8 cellular contexts compared by ENCODE assay signal in the genomic region with DNA sequence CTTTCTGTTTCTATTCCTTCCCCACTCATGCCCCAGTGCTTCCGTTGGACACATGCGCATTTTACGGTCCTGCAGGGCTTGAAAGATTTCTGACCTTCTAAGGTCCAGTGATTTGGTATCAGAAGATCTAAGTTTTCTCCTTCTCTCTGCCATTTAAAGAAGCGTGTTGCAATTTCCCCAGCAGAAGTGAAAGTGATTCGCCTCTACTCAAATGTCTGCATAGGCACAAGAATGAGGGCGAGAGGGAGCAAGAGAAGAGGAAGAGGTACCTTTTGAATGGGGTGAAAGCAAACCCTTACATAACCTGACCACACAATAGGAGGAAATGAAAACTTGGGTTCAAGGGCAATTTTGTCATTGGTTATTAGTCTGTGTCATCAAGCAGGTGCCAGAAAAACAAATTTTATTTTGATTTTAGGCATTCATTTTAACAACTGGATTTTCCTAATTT. TPM values are rescaled to one million over a fixed set of nuclear protein-coding genes. Genes with fewer than 3 reads are reported as not detected.
DNase-seq lines count a peak whose midpoint lies in the region; ATAC-seq and TF ChIP-seq lines count a peak whose summit lies in the region.

No MANE protein-coding gene starts in this region.

- H3K27me3 Mint-ChIP-seq in CD14-positive monocyte (ENCODE audit: low read depth in 3 of 3) = peaks cover 0 to 2% (median 2%) of the 10 kb centered on the region in 3 donors
- H3K27me3 Mint-ChIP-seq in activated B cell treated with CpG ODN at 0.5 μM for 24 hours = no peaks in the 10 kb centered on the region

- H3K14ac ChIP-seq in neuronal stem cell (ENCODE audit: low read length) = no peak overlapping the region

- no peak overlapping the region for H2AFZ ChIP-seq in neuronal stem cell (ENCODE audit: low read length)

- H3K9ac ChIP-seq in neuronal stem cell (ENCODE audit: low read depth, low read length, poor library complexity) = no peak overlapping the region

- no peak overlapping the region for H3K4ac ChIP-seq in neuronal stem cell (ENCODE audit: low read length)

- no peak overlapping the region for H3K18ac ChIP-seq in neuronal stem cell (ENCODE audit: low read length)

- no peaks in the 10 kb centered on the region for H3K79me1 ChIP-seq in neuronal stem cell (ENCODE audit: low read depth, low read length)

- no peak overlapping the region for H3K27ac ChIP-seq in thoracic aorta
- H3K27ac ChIP-seq in neuronal stem cell (replicated peaks; ENCODE audit: low read length) = no peak overlapping the region

- H3K9me3 ChIP-seq in thoracic aorta (no peaks in the 10 kb centered on the region), neuronal stem cell (replicated peaks in 1 of 2; ENCODE audit: control insufficient read depth in 2 of 2, insufficient read depth in 1 of 2, low read depth in 1 of 2, low read length in 2 of 2) (no peaks in the 10 kb centered on the region)

- H3K23ac ChIP-seq in neuronal stem cell (ENCODE audit: low read depth, low read length, poor library complexity) = no peak overlapping the region

- H3K9me3 Mint-ChIP-seq in CD14-positive monocyte (peaks cover 0 to 4% (median 0%) of the 10 kb centered on the region in 7 donors), activated B cell treated with CpG ODN at 0.5 μM for 24 hours (no peaks in the 10 kb centered on the region)

- H2BK5ac ChIP-seq in neuronal stem cell (ENCODE audit: low read length) = no peak overlapping the region

- DNase-seq in CD14-positive monocyte (ENCODE audit: low spot score) (peak; percentile 83), GM19240 (ENCODE audit: insufficient read length, low spot score) (peak; percentile 65), activated B cell treated with CpG ODN at 0.5 μM for 24 hours (peak; percentile 31), inferior parietal cortex (ENCODE audit: extremely low spot score) (peak; percentile 57), thoracic aorta (ENCODE audit: low spot score) (no peak), neuronal stem cell (ENCODE audit: low spot score) (no peak), retina (no peak)

- no peak overlapping the region for H4K91ac ChIP-seq in neuronal stem cell (ENCODE audit: low read depth, low read length, poor library complexity)

- H3K4me2 ChIP-seq in neuronal stem cell (ENCODE audit: insufficient read depth, low read length, poor library complexity, severe bottlenecking) = no peak overlapping the region

- POLR2A ChIA-PET in activated B cell treated with CpG ODN at 0.5 μM for 24 hours (lab: Charles Lee) = interaction anchor here (0.7 to 9.0 kb wide), 13 partner anchors 9 to 434 kb away, joined by 3 to 218 read pairs (median 4); partner anchors contain the start of gene NR3C1

- WGBS in neuronal stem cell (ENCODE audit: extremely low coverage in 2 of 2, insufficient read length in 2 of 2, insufficient replicate concordance in 1 of 2), 2 donors = no CpG with 5 or more reads among the region's 6 CpGs

- H3K36me3 ChIP-seq in thoracic aorta (no peaks in the 10 kb centered on the region), neuronal stem cell (replicated peaks in 1 of 2; ENCODE audit: control insufficient read depth in 2 of 2, insufficient read depth in 2 of 2, low read length in 2 of 2) (no peaks in the 10 kb centered on the region)

- intact Hi-C loops in CD14-positive monocyte (cut with micrococcal nuclease) (loop anchor here (2.0 to 10.0 kb wide), 4 partner anchors 30 to 360 kb away; partner anchors contain the start of gene NR3C1 (in 1 of the 2)), activated B cell treated with CpG ODN at 0.5 μM for 24 hours (cut with micrococcal nuclease) (loop anchor here (1.0 to 5.0 kb wide), 6 partner anchors 30 to 433 kb away; no protein-coding TSS in a partner anchor)

- no peak overlapping the region for H2AK5ac ChIP-seq in neuronal stem cell (ENCODE audit: low read depth, low read length)

- no peaks in the 10 kb centered on the region for H3K27me3 ChIP-seq in thoracic aorta (replicated peaks; ENCODE audit: insufficient read depth)
- H3K27me3 ChIP-seq in neuronal stem cell (ENCODE audit: control insufficient read depth in 3 of 3, insufficient read depth in 3 of 3, low read depth in 1 of 3, low read length in 3 of 3) = peaks cover 0 to 4% (median 0%) of the 10 kb centered on the region in 3 experiments

- no peak overlapping the region for H2BK15ac ChIP-seq in neuronal stem cell (ENCODE audit: low read length)

- no peak overlapping the region for H2BK120ac ChIP-seq in neuronal stem cell (ENCODE audit: low read depth, low read length)

- CTCF ChIA-PET in activated B cell treated with CpG ODN at 0.5 μM for 24 hours (lab: Charles Lee) = interaction anchor here (2.1 to 2.3 kb wide), 3 partner anchors 31 to 432 kb away, joined by 7 to 17 read pairs (median 14); partner anchors contain the start of gene NR3C1

- H3K27ac Mint-ChIP-seq in CD14-positive monocyte = peak overlapping the region; percentile 99 to 100 (median 100)
- H3K27ac Mint-ChIP-seq in activated B cell treated with CpG ODN at 0.5 μM for 24 hours = peak overlapping the region; percentile 99

- H3K4me1 Mint-ChIP-seq in CD14-positive monocyte (peaks cover 69% of the 10 kb centered on the region), activated B cell treated with CpG ODN at 0.5 μM for 24 hours (peaks cover 69% of the 10 kb centered on the region)

- H3K4me1 ChIP-seq in thoracic aorta (ENCODE audit: control insufficient read depth in 1 of 2, low read depth in 2 of 2) (no peaks in the 10 kb centered on the region), neuronal stem cell (ENCODE audit: control insufficient read depth in 2 of 2, insufficient read depth in 1 of 2, low read depth in 1 of 2, low read length in 2 of 2) (peaks cover 0 to 6% of the 10 kb centered on the region in 2 donors)

- H4K8ac ChIP-seq in neuronal stem cell (ENCODE audit: low read depth, low read length) = no peak overlapping the region

- ATAC-seq in HG03196 (IDR thresholded peaks at IDR 0.05; ENCODE audit: unreplicated experiment) (peak; percentile 92), activated B cell treated with CpG ODN at 0.5 μM for 24 hours (ENCODE audit: low read depth) (peak; percentile 82), thoracic aorta (ENCODE audit: insufficient number of reproducible peaks, low FRiP score, low read depth) (no peak)

- peak overlapping the region; percentile 85 to 98 for H3K4me3 Mint-ChIP-seq in CD14-positive monocyte
- peak overlapping the region; percentile 89 for H3K4me3 Mint-ChIP-seq in activated B cell treated with CpG ODN at 0.5 μM for 24 hours

- peaks cover 0 to 8% of the 10 kb centered on the region in 2 donors for H3K36me3 Mint-ChIP-seq in CD14-positive monocyte
- H3K36me3 Mint-ChIP-seq in activated B cell treated with CpG ODN at 0.5 μM for 24 hours (ENCODE audit: low read depth) = peaks cover 10% of the 10 kb centered on the region

- H3K4me3 ChIP-seq in thoracic aorta (peak overlapping the region; percentile 31), neuronal stem cell (ENCODE audit: low read length in 2 of 2) (no peak overlapping the region)

- no peak overlapping the region for H2BK12ac ChIP-seq in neuronal stem cell (ENCODE audit: low read length)

- TF ChIP-seq CTCF in CD14-positive monocyte (IDR thresholded peaks at IDR 0.05) (no peak), activated B cell treated with CpG ODN at 0.5 μM for 24 hours (IDR thresholded peaks at IDR 0.05) (no peak), thoracic aorta (IDR thresholded peaks at IDR 0.05) (no peak)

RNA-seq across cellular contexts. Expression of gene NR3C1, which starts 31.7 kb away (rescaled TPM):
- polyA plus RNA-seq in CD14-positive monocyte = 10 to 100 TPM; 75.1 to 82.8 TPM
- 105 and 110 TPM in 2 replicates for total RNA-seq in activated B cell treated with CpG ODN at 0.5 μM for 24 hours
- total RNA-seq in thoracic aorta = 10 to 100 TPM; 56.5 to 58.1 TPM
- 0.38 TPM for polyA plus RNA-seq in neuronal stem cell (2013, experiment 1 of 2)
- polyA plus RNA-seq in neuronal stem cell (2013, experiment 2 of 2) = 0.28 TPM

Comparison
In these comparisons a context has a peak if more than half of its experiments do, and no peak if none do; other contexts are left out.
1. DNase-seq: peak in CD14-positive monocyte (single experiment), GM19240 (single experiment), activated B cell treated with CpG ODN at 0.5 μM for 24 hours (single experiment) and inferior parietal cortex (single experiment); none in thoracic aorta (single experiment), neuronal stem cell (single experiment) and retina (single experiment).